Comparison of ENCODE assay signal across 1 cellular context in the genomic region with DNA sequence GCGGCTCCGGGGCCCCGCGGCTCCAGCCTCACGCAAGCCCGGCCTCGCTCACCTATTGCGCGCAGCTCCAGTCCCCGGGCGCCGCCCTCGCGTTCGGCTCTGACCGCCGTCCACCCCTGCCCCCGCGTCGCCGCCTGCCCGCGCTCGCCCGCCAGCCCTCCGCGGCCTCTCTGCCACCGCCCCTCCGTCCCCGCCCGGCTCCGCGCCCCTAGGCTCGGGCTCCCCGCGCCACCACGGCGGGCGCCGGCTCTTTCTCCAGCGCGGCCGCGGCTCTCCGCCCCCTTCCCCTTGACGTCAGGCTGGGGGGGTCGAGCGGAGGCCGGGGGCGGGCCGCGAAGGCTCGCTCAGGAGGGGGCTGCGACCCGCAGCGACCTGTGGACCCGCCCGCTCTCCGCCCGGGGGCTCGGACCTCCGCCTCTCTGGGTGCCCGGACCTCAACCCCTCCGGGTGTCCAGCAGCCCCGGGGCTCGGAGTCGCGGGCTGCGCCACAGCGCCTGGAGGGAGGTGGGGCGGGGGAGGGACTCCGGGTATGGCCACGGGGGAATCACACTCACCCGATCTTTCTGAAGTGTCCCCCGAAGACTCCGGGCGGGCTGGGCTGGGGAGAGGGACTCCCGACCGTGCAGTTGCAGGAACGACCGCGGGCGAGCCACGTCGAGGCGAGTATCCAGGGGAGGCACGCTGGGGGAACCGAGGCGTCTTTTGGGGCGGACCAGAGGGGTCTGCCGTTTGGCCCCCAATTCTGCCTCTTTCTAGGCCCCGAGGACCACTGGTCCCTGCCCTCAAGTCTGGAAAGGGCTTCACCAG.
A peak's percentile ranks its signal among the peaks of the same experiment; 100 is the strongest.
TF ChIP-seq lines count a peak whose summit lies in the region.

Gene SEMA4C (minus strand): TSS at position 257 of the 807 bp plus-strand sequence. CDS start 2,194 bp downstream, outside the sequence.

TF ChIP-seq in H1, 55 proteins besides CTCF, POLR2A, EP300 and RAD21:
- peak; percentile 64 for TF ChIP-seq ASH2L (IDR thresholded peaks at IDR 0.05; ENCODE audit: low read length)
- peak; percentile 26 for TF ChIP-seq KDM4A (IDR thresholded peaks at IDR 0.05; ENCODE audit: low read depth, low read length, severe bottlenecking)
- TF ChIP-seq E2F6 (IDR thresholded peaks at IDR 0.05) = peak; percentile 31; the same call in 1 of the 2 replicates
- TF ChIP-seq PHF8 (conservative IDR thresholded peaks at IDR 0.05; ENCODE audit: low read depth, low read length) = peak; percentile 53; the same call in 1 of the 2 replicates
- TF ChIP-seq SUZ12 (IDR thresholded peaks at IDR 0.05; ENCODE audit: low read length) = no peak
- no peak for TF ChIP-seq CBX8 (IDR thresholded peaks at IDR 0.05; ENCODE audit: borderline replicate concordance, low read depth, low read length)
- peak; percentile 72 for TF ChIP-seq CREB1 (IDR thresholded peaks at IDR 0.05)
- no peak for TF ChIP-seq JUND (IDR thresholded peaks at IDR 0.05; ENCODE audit: low read length)
- no peak for TF ChIP-seq CBX5 (IDR thresholded peaks at IDR 0.05; ENCODE audit: low read depth, low read length)
- TF ChIP-seq RNF2 (IDR thresholded peaks at IDR 0.05; ENCODE audit: borderline replicate concordance, low read depth, low read length, missing control alignments, poor library complexity, severe bottlenecking) = no peak
- TF ChIP-seq RBBP5 (IDR thresholded peaks at IDR 0.05; ENCODE audit: borderline replicate concordance, low read depth, low read length) = 0 out of 2 replicates have a peak, but pooled peaks have one; percentile 45
